In the genomic region with DNA sequence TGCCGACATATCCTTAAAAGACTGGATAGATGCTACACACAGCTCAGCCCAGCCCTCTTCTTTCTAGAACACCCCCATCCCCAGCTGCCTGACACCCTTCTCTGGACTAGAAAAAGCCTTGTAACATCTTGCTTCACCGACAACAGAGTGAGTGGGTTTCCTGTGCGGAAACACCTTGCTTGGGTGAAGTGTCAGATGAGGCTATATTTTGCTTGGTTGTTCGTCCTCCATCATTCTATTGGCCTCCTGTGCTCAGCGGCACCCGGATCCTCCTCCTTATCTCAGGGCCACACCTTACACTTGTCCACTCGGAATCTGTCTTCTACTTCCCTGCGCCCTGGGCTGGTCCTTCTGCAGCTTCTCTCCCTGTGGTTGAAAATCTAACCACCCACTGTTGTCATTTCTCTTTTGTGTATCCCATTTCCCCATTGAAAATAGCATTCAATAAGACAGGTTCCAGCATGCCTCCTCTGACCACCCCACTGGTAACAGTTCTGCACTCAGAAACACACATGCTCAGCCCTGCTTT, we compare ENCODE assay signal across 12 cellular contexts.
DNase-seq lines count a peak whose midpoint lies in the region; ATAC-seq and TF ChIP-seq lines count a peak whose summit lies in the region.
"Had no signal": no experiment of that assay in that cellular context is flagged by ENCODE, and none has a peak within 500 bp of the region (broad histone marks: within the 10 kb centered on the region; RNA-seq: fewer than 3 reads in every experiment).

No MANE protein-coding gene starts in this region.

- H3K27me3 ChIP-seq in esophagus squamous epithelium (peaks cover 0 to 12% (median 0%) of the 10 kb centered on the region in 4 donors), esophagus muscularis mucosa (peaks cover 0 to 7% (median 0%) of the 10 kb centered on the region in 4 donors)

- TF ChIP-seq EP300 in esophagus muscularis mucosa (IDR thresholded peaks at IDR 0.05) = no peak

- peak; percentile 37 for DNase-seq in activated T-cell treated with anti-CD3 and anti-CD28 coated beads, Interleukin-2, amount 50 U/mL, for 24 hours
- peak; percentile 67 for DNase-seq in natural killer cell
- DNase-seq in NAMALWA (ENCODE audit: low spot score) = no peak
- DNase-seq in esophagus squamous epithelium (lab: John Stamatoyannopoulos, UW) = no peak
- DNase-seq in esophagus muscularis mucosa (ENCODE audit: extremely low spot score) = no peak
- DNase-seq: IMR-90, SHP77 treated with DMSO at 0.1 percent for 48 hours had no signal

- 72 to 80% methylated on average over 8 of the region's 8 CpGs for WGBS in esophagus squamous epithelium, 2 donors
- 82% methylated on average over 8 of the region's 8 CpGs for WGBS in esophagus muscularis mucosa

- H3K4me1 Mint-ChIP-seq in activated T-cell treated with anti-CD3 and anti-CD28 coated beads, Interleukin-2, amount 50 U/mL, for 24 hours (ENCODE audit: low read depth) = peaks cover 59% of the 10 kb centered on the region
- H3K4me1 Mint-ChIP-seq in natural killer cell = peaks cover 73 to 81% of the 10 kb centered on the region in 2 donors

- H3K27me3 Mint-ChIP-seq in activated T-cell treated with anti-CD3 and anti-CD28 coated beads, Interleukin-2, amount 50 U/mL, for 24 hours = no peaks in the 10 kb centered on the region
- H3K27me3 Mint-ChIP-seq in natural killer cell (ENCODE audit: low read depth in 2 of 2) = peaks cover 28 to 29% of the 10 kb centered on the region in 2 donors

- intact Hi-C loops in natural killer cell (cut with micrococcal nuclease) = loop anchor here (1.0 to 2.0 kb wide), 3 partner anchors 48 to 160 kb away; a partner anchor contains a TSS
- intact Hi-C loops in esophagus squamous epithelium (cut with DNase I) = no loop called here
- intact Hi-C loops in esophagus muscularis mucosa (cut with DNase I) = no loop called here

- TF ChIP-seq CTCF in natural killer cell (IDR thresholded peaks at IDR 0.05) (no peak), esophagus squamous epithelium (IDR thresholded peaks at IDR 0.05) (no peak), esophagus muscularis mucosa (IDR thresholded peaks at IDR 0.05) (no peak)

- H3K9me3 Mint-ChIP-seq in activated T-cell treated with anti-CD3 and anti-CD28 coated beads, Interleukin-2, amount 50 U/mL, for 24 hours = no peaks in the 10 kb centered on the region
- H3K9me3 Mint-ChIP-seq in natural killer cell = no peaks in the 10 kb centered on the region

- H3K36me3 Mint-ChIP-seq in activated T-cell treated with anti-CD3 and anti-CD28 coated beads, Interleukin-2, amount 50 U/mL, for 24 hours (ENCODE audit: low read depth) = no peaks in the 10 kb centered on the region
- no peaks in the 10 kb centered on the region for H3K36me3 Mint-ChIP-seq in natural killer cell

- no peak overlapping the region for H3K4me3 ChIP-seq in esophagus squamous epithelium
- H3K4me3 ChIP-seq in esophagus muscularis mucosa = no peak overlapping the region
- H3K4me3 ChIP-seq: prostate gland, thoracic aorta had no signal

- H3K27ac ChIP-seq in KOPT-K1 (ENCODE audit: low read depth, low read length, poor library complexity, severe bottlenecking) = peak overlapping the region; percentile 100
- H3K27ac ChIP-seq in esophagus squamous epithelium = peak overlapping the region in 1 of 4 donors; percentile 21
- no peak overlapping the region for H3K27ac ChIP-seq in esophagus muscularis mucosa (replicated peaks in 1 of 4)
- H3K27ac ChIP-seq: prostate gland, thoracic aorta had no signal

- peaks cover 0 to 23% (median 0%) of the 10 kb centered on the region in 3 donors for H3K4me1 ChIP-seq in esophagus squamous epithelium
- no peaks in the 10 kb centered on the region for H3K4me1 ChIP-seq in esophagus muscularis mucosa
- H3K4me1 ChIP-seq: prostate gland had no signal

- peak overlapping the region; percentile 5 for H3K4me3 Mint-ChIP-seq in activated T-cell treated with anti-CD3 and anti-CD28 coated beads, Interleukin-2, amount 50 U/mL, for 24 hours
- H3K4me3 Mint-ChIP-seq in natural killer cell = peak overlapping the region; percentile 51

- no peaks in the 10 kb centered on the region for H3K36me3 ChIP-seq in KOPT-K1 (ENCODE audit: insufficient read depth, low read length)
- no peaks in the 10 kb centered on the region for H3K36me3 ChIP-seq in esophagus squamous epithelium
- no peaks in the 10 kb centered on the region for H3K36me3 ChIP-seq in esophagus muscularis mucosa
- H3K36me3 ChIP-seq: prostate gland, thoracic aorta had no signal

- ATAC-seq in GM18498 (IDR thresholded peaks at IDR 0.05; ENCODE audit: unreplicated experiment) (peak; percentile 23), natural killer cell (peak; percentile 78 to 85 (median 81)), esophagus mucosa (no peak)

- H3K9me3 ChIP-seq in KOPT-K1 (ENCODE audit: insufficient read depth, low read length, poor library complexity, severe bottlenecking) = no peaks in the 10 kb centered on the region
- no peaks in the 10 kb centered on the region for H3K9me3 ChIP-seq in esophagus squamous epithelium
- H3K9me3 ChIP-seq in esophagus muscularis mucosa = no peaks in the 10 kb centered on the region
- H3K9me3 ChIP-seq: prostate gland, thoracic aorta had no signal

- TF ChIP-seq POLR2A in esophagus squamous epithelium (IDR thresholded peaks at IDR 0.05) (no peak), esophagus muscularis mucosa (IDR thresholded peaks at IDR 0.05; ENCODE audit: low read depth) (no peak)

- H3K27ac Mint-ChIP-seq in activated T-cell treated with anti-CD3 and anti-CD28 coated beads, Interleukin-2, amount 50 U/mL, for 24 hours = peak overlapping the region; percentile 70
- peak overlapping the region; percentile 61 to 79 for H3K27ac Mint-ChIP-seq in natural killer cell

Comparison
In these comparisons a context has a peak if more than half of its experiments do, and no peak if none do; other contexts are left out.
1. DNase-seq: peak in activated T-cell treated with anti-CD3 and anti-CD28 coated beads, Interleukin-2, amount 50 U/mL, for 24 hours (single experiment) and natural killer cell (single experiment); none in NAMALWA (single experiment), esophagus squamous epithelium (single experiment) and esophagus muscularis mucosa (single experiment).